In the genomic region with DNA sequence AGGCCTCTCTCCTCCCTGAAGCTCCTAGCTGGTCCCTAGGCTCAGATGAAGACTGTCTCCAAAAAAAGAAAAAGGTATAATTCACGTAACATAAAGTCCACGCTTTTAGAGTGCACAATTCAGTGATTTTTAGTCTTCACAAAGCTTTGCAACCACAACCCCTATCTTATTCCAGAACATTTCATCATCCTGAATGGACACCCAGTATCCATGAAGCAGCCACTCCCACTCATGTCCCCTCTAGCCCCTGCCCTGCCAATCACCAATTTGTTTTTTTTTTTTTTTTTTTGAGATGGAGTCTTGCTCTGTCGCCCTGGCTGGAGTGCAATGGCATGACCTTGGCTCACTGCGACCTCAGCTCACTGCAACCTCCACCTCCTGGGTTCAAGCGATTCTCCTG, we compare ENCODE assay signal across 1 cellular context.
TF ChIP-seq lines count a peak whose summit lies in the region.

No MANE protein-coding gene starts in this region.

TF ChIP-seq in GM23338, 12 proteins besides CTCF, POLR2A, EP300 and RAD21 (continued from another document):
- TF ChIP-seq, protein P1, sequence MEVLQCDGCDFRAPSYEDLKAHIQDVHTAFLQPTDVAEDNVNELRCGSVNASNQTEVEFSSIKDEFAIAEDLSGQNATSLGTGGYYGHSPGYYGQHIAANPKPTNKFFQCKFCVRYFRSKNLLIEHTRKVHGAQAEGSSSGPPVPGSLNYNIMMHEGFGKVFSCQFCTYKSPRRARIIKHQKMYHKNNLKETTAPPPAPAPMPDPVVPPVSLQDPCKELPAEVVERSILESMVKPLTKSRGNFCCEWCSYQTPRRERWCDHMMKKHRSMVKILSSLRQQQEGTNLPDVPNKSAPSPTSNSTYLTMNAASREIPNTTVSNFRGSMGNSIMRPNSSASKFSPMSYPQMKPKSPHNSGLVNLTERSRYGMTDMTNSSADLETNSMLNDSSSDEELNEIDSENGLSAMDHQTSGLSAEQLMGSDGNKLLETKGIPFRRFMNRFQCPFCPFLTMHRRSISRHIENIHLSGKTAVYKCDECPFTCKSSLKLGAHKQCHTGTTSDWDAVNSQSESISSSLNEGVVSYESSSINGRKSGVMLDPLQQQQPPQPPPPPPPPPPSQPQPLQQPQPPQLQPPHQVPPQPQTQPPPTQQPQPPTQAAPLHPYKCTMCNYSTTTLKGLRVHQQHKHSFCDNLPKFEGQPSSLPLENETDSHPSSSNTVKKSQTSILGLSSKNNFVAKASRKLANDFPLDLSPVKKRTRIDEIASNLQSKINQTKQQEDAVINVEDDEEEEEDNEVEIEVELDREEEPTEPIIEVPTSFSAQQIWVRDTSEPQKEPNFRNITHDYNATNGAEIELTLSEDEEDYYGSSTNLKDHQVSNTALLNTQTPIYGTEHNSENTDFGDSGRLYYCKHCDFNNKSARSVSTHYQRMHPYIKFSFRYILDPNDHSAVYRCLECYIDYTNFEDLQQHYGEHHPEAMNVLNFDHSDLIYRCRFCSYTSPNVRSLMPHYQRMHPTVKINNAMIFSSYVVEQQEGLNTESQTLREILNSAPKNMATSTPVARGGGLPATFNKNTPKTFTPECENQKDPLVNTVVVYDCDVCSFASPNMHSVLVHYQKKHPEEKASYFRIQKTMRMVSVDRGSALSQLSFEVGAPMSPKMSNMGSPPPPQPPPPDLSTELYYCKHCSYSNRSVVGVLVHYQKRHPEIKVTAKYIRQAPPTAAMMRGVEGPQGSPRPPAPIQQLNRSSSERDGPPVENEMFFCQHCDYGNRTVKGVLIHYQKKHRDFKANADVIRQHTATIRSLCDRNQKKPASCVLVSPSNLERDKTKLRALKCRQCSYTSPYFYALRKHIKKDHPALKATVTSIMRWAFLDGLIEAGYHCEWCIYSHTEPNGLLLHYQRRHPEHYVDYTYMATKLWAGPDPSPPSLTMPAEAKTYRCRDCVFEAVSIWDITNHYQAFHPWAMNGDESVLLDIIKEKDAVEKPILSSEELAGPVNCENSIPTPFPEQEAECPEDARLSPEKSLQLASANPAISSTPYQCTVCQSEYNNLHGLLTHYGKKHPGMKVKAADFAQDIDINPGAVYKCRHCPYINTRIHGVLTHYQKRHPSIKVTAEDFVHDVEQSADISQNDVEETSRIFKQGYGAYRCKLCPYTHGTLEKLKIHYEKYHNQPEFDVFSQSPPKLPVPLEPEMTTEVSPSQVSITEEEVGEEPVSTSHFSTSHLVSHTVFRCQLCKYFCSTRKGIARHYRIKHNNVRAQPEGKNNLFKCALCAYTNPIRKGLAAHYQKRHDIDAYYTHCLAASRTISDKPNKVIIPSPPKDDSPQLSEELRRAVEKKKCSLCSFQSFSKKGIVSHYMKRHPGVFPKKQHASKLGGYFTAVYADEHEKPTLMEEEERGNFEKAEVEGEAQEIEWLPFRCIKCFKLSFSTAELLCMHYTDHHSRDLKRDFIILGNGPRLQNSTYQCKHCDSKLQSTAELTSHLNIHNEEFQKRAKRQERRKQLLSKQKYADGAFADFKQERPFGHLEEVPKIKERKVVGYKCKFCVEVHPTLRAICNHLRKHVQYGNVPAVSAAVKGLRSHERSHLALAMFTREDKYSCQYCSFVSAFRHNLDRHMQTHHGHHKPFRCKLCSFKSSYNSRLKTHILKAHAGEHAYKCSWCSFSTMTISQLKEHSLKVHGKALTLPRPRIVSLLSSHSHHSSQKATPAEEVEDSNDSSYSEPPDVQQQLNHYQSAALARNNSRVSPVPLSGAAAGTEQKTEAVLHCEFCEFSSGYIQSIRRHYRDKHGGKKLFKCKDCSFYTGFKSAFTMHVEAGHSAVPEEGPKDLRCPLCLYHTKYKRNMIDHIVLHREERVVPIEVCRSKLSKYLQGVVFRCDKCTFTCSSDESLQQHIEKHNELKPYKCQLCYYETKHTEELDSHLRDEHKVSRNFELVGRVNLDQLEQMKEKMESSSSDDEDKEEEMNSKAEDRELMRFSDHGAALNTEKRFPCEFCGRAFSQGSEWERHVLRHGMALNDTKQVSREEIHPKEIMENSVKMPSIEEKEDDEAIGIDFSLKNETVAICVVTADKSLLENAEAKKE (CRISPR knock-in tag; IDR thresholded peaks at IDR 0.05): no peak
- TF ChIP-seq POLR2AphosphoS5 (IDR thresholded peaks at IDR 0.05; ENCODE audit: low read depth): no peak
- no peak for TF ChIP-seq ZNF331 (CRISPR knock-in tag; IDR thresholded peaks at IDR 0.05; ENCODE audit: low read depth)
